In genomic region chr9:128071475-128071874, GRCh38 we compare ENCODE assay signal across 8 cellular contexts. TPM values are rescaled to one million over a fixed set of nuclear protein-coding genes. Genes with fewer than 3 reads are reported as not detected.
DNase-seq lines count a peak whose midpoint lies in the region; ATAC-seq and TF ChIP-seq lines count a peak whose summit lies in the region.
"Not testable (repeated sequence)": the region's sequence is repeated elsewhere in the genome, so short reads cannot be mapped to it uniquely, and the experiment has no call there.

No MANE protein-coding gene starts in this region.

- H3F3A ChIP-seq in SK-N-SH (replicated peaks; ENCODE audit: insufficient read depth): peaks cover 24% of the 10 kb centered on the region

- H3K9me3 Mint-ChIP-seq in activated T-helper 2 cell treated with anti-CD3 and anti-CD28 coated beads, Interferon-gamma antibody, Interleukin-2, Interleukin-4, amounts not matched to agents 10 μg/mL and 5 μg/mL and 100 μg/mL, durations not matched to agents 14 hours and 24 hours and 36 hours; dendritic cell treated with granulocyte-macrophage colony-stimulating factor and Interleukin-4, amounts not matched to agents 40 ng/mL and 50 ng/mL, for 4 days: not testable (repeated sequence)

- H3K79me2 ChIP-seq in ACC112 (ENCODE audit: control insufficient read depth, insufficient read depth, low read length, unreplicated experiment) (peaks cover 66% of the 10 kb centered on the region), SK-N-SH (ENCODE audit: insufficient read depth) (peaks cover 87% of the 10 kb centered on the region)

- not testable (repeated sequence) for TF ChIP-seq CTCF in HL-60 (IDR thresholded peaks at IDR 0.05; ENCODE audit: insufficient read depth, low read length); SK-N-SH (IDR thresholded peaks at IDR 0.05); left lung (IDR thresholded peaks at IDR 0.05); neutrophil (IDR thresholded peaks at IDR 0.05); stomach (IDR thresholded peaks at IDR 0.05)

- H3K9ac ChIP-seq in SK-N-SH: not testable (repeated sequence)

- H3K27ac Mint-ChIP-seq in activated T-helper 2 cell treated with anti-CD3 and anti-CD28 coated beads, Interferon-gamma antibody, Interleukin-2, Interleukin-4, amounts not matched to agents 10 μg/mL and 5 μg/mL and 100 μg/mL, durations not matched to agents 14 hours and 24 hours and 36 hours: peak overlapping the region; percentile 82
- not testable (repeated sequence) for H3K27ac Mint-ChIP-seq in dendritic cell treated with granulocyte-macrophage colony-stimulating factor and Interleukin-4, amounts not matched to agents 40 ng/mL and 50 ng/mL, for 4 days

- H3K36me3 ChIP-seq in ACC112 (ENCODE audit: insufficient read depth, low read length); SK-N-SH (replicated peaks in 1 of 2; ENCODE audit: control insufficient read depth in 1 of 2, insufficient read depth in 2 of 2, low read length in 1 of 2); left lung; neutrophil; stomach: not testable (repeated sequence)

- not testable (repeated sequence) for H2AFZ ChIP-seq in ACC112 (ENCODE audit: low read length, unreplicated experiment); SK-N-SH (ENCODE audit: low read depth)

- ATAC-seq in left lung: not testable (repeated sequence)

- not testable (repeated sequence) for TF ChIP-seq POLR2A in stomach (IDR thresholded peaks at IDR 0.05)

- H3K27ac ChIP-seq in ACC112 (ENCODE audit: low read depth, low read length) (peak overlapping the region; percentile 77), HL-60 (replicated peaks) (peak overlapping the region; percentile 74), SK-N-SH (ENCODE audit: low read depth in 2 of 2, low read length in 1 of 2) (peak overlapping the region in 1 of 2 experiments; percentile 84; a peak in 2 of 4 replicates), left lung (peak overlapping the region; percentile 77 to 88), neutrophil (peak overlapping the region; percentile 74), stomach (peak overlapping the region in 4 of 5 donors; percentile 78 to 95 (median 86))

- 99% methylated on average over 12 of the region's 12 CpGs for WGBS in SK-N-SH (ENCODE audit: low lambda C conversion rate)
- WGBS in stomach, 5 donors: 86 to 91% (median 88%) methylated on average over 12 of the region's 12 CpGs

- H3K4me1 ChIP-seq in ACC112 (ENCODE audit: control insufficient read depth, insufficient read depth, low read length, unreplicated experiment) (peaks cover 34% of the 10 kb centered on the region), SK-N-SH (ENCODE audit: control insufficient read depth in 1 of 2, insufficient read depth in 2 of 2, low read depth in 1 of 2, low read length in 1 of 2) (peaks cover 19 to 24% of the 10 kb centered on the region in 2 experiments), left lung (peaks cover 38 to 70% of the 10 kb centered on the region in 2 donors), neutrophil (ENCODE audit: control insufficient read depth in 1 of 2, insufficient read depth in 1 of 2, low read depth in 1 of 2, low read length in 1 of 2) (peaks cover 60 to 66% of the 10 kb centered on the region in 2 experiments), stomach (peaks cover 32 to 70% (median 60%) of the 10 kb centered on the region in 4 donors)

- not testable (repeated sequence) for H3K27me3 ChIP-seq in ACC112 (ENCODE audit: insufficient read depth, low read length); HL-60 (ENCODE audit: insufficient read depth, poor library complexity, severe bottlenecking); SK-N-SH (ENCODE audit: insufficient read depth); left lung; neutrophil; stomach

- CTCF ChIA-PET in SK-N-SH (lab: Yijun Ruan, JAX): interaction anchor here (0.7 to 5.0 kb wide), 5 partner anchors 12 to 128 kb away, joined by 3 to 23 read pairs (median 8); no protein-coding TSS in a partner anchor

- intact Hi-C loops in activated T-helper 2 cell treated with anti-CD3 and anti-CD28 coated beads, Interferon-gamma antibody, Interleukin-2, Interleukin-4, amounts not matched to agents 10 μg/mL and 5 μg/mL and 100 μg/mL, durations not matched to agents 14 hours and 24 hours and 36 hours (cut with micrococcal nuclease); dendritic cell treated with granulocyte-macrophage colony-stimulating factor and Interleukin-4, amounts not matched to agents 40 ng/mL and 50 ng/mL, for 4 days (cut with micrococcal nuclease); left lung (cut with DNase I); stomach (cut with DNase I; ENCODE audit: low total_unique reads): not testable (repeated sequence)

- peaks cover 26% of the 10 kb centered on the region for H3K36me3 Mint-ChIP-seq in activated T-helper 2 cell treated with anti-CD3 and anti-CD28 coated beads, Interferon-gamma antibody, Interleukin-2, Interleukin-4, amounts not matched to agents 10 μg/mL and 5 μg/mL and 100 μg/mL, durations not matched to agents 14 hours and 24 hours and 36 hours (ENCODE audit: low read depth)
- not testable (repeated sequence) for H3K36me3 Mint-ChIP-seq in dendritic cell treated with granulocyte-macrophage colony-stimulating factor and Interleukin-4, amounts not matched to agents 40 ng/mL and 50 ng/mL, for 4 days (ENCODE audit: low read depth)

- TF ChIP-seq EP300 in SK-N-SH (IDR thresholded peaks at IDR 0.05; ENCODE audit: borderline replicate concordance in 1 of 2, low read depth in 1 of 2, low read length in 1 of 2); stomach (IDR thresholded peaks at IDR 0.05): not testable (repeated sequence)

- not testable (repeated sequence) for DNase-seq in HL-60 (ENCODE audit: low read depth in 1 of 2, low spot score in 1 of 2); SK-N-SH; activated T-helper 2 cell treated with anti-CD3 and anti-CD28 coated beads, Interferon-gamma antibody, Interleukin-2, Interleukin-4, amounts not matched to agents 10 μg/mL and 5 μg/mL and 100 μg/mL, durations not matched to agents 14 hours and 24 hours and 36 hours (ENCODE audit: low spot score); left lung; stomach

- H3K4me1 Mint-ChIP-seq in activated T-helper 2 cell treated with anti-CD3 and anti-CD28 coated beads, Interferon-gamma antibody, Interleukin-2, Interleukin-4, amounts not matched to agents 10 μg/mL and 5 μg/mL and 100 μg/mL, durations not matched to agents 14 hours and 24 hours and 36 hours (ENCODE audit: low read depth): peaks cover 31% of the 10 kb centered on the region
- H3K4me1 Mint-ChIP-seq in dendritic cell treated with granulocyte-macrophage colony-stimulating factor and Interleukin-4, amounts not matched to agents 40 ng/mL and 50 ng/mL, for 4 days (ENCODE audit: low read depth): peaks cover 61% of the 10 kb centered on the region

- H3K4me2 ChIP-seq in SK-N-SH: peak overlapping the region; percentile 64

- POLR2A ChIA-PET in SK-N-SH (lab: Yijun Ruan, JAX): interaction anchor here (0.6 to 1.3 kb wide), 2 partner anchors 20 to 22 kb away, joined by 4 to 5 read pairs; no protein-coding TSS in a partner anchor

- TF ChIP-seq RAD21 in SK-N-SH (IDR thresholded peaks at IDR 0.05; ENCODE audit: low read length): not testable (repeated sequence)

- H3K4me3 ChIP-seq in ACC112 (ENCODE audit: low read depth, low read length) (0 out of 2 replicates have a peak overlapping the region, but pooled peaks have one; percentile 49), left lung (peak overlapping the region in 1 of 2 donors; percentile 17), neutrophil (ENCODE audit: low read depth in 1 of 2, low read length in 1 of 2) (peak overlapping the region in 1 of 2 experiments; percentile 1)
- not testable (repeated sequence) for H3K4me3 ChIP-seq in HL-60 (replicated peaks; ENCODE audit: insufficient read depth, low read length); SK-N-SH (ENCODE audit: low read depth in 2 of 2, low read length in 1 of 2); stomach

- not testable (repeated sequence) for H3K9me3 ChIP-seq in SK-N-SH, left lung, neutrophil, stomach

- peak overlapping the region; percentile 64 for H3K4me3 Mint-ChIP-seq in activated T-helper 2 cell treated with anti-CD3 and anti-CD28 coated beads, Interferon-gamma antibody, Interleukin-2, Interleukin-4, amounts not matched to agents 10 μg/mL and 5 μg/mL and 100 μg/mL, durations not matched to agents 14 hours and 24 hours and 36 hours (ENCODE audit: low read depth)
- H3K4me3 Mint-ChIP-seq in dendritic cell treated with granulocyte-macrophage colony-stimulating factor and Interleukin-4, amounts not matched to agents 40 ng/mL and 50 ng/mL, for 4 days: peak overlapping the region; percentile 17

- not testable (repeated sequence) for H4K20me1 ChIP-seq in SK-N-SH (ENCODE audit: insufficient read depth)

- not testable (repeated sequence) for H3K27me3 Mint-ChIP-seq in activated T-helper 2 cell treated with anti-CD3 and anti-CD28 coated beads, Interferon-gamma antibody, Interleukin-2, Interleukin-4, amounts not matched to agents 10 μg/mL and 5 μg/mL and 100 μg/mL, durations not matched to agents 14 hours and 24 hours and 36 hours (ENCODE audit: low read depth); dendritic cell treated with granulocyte-macrophage colony-stimulating factor and Interleukin-4, amounts not matched to agents 40 ng/mL and 50 ng/mL, for 4 days

- H3K9me2 ChIP-seq in SK-N-SH: not testable (repeated sequence)

RNA-seq across cellular contexts. Expression of gene SLC25A25, which starts 3.4 kb away (rescaled TPM):
- polyA plus RNA-seq in SK-N-SH (2012; rRNA removed) (12.1 and 12.3 TPM in 2 replicates), stomach (1 to 10 TPM; 7.9 to 9.2 (median 8.1) TPM)
- 7.5 and 10.3 TPM in 2 replicates for polyA plus RNA-seq in SK-N-SH (2012; cell fraction: cytosol; rRNA removed)
- polyA plus RNA-seq in SK-N-SH (2012; cell fraction: nucleus; rRNA removed): 19.6 and 24.1 TPM in 2 replicates
- total RNA-seq in activated T-helper 2 cell treated with anti-CD3 and anti-CD28 coated beads, Interferon-gamma antibody, Interleukin-2, Interleukin-4, amounts not matched to agents 10 μg/mL and 5 μg/mL and 100 μg/mL, durations not matched to agents 14 hours and 24 hours and 36 hours: 11.3 and 11.9 TPM in 2 replicates
- total RNA-seq in left lung (10 to 100 TPM; 19.5 to 21.0 TPM), stomach (10 to 100 TPM; 12.3 to 37.1 (median 32.6) TPM)

RNA-seq across cellular contexts. Expression of gene NAIF1, which starts 4.4 kb away (rescaled TPM):
- polyA plus RNA-seq in SK-N-SH (2012; rRNA removed): 14.6 and 14.8 TPM in 2 replicates
- polyA plus RNA-seq in SK-N-SH (2012; cell fraction: cytosol; rRNA removed): 10.0 and 12.9 TPM in 2 replicates
- 7.9 and 8.3 TPM in 2 replicates for polyA plus RNA-seq in SK-N-SH (2012; cell fraction: nucleus; rRNA removed)
- total RNA-seq in activated T-helper 2 cell treated with anti-CD3 and anti-CD28 coated beads, Interferon-gamma antibody, Interleukin-2, Interleukin-4, amounts not matched to agents 10 μg/mL and 5 μg/mL and 100 μg/mL, durations not matched to agents 14 hours and 24 hours and 36 hours: 10.2 and 10.5 TPM in 2 replicates
- 1 to 10 TPM; 7.7 to 8.0 TPM for total RNA-seq in left lung
- 10 to 100 TPM in 2 of 5 donors, 1 to 10 TPM in 3; 1.8 to 40.3 (median 6.7) TPM for total RNA-seq in stomach
- 10 to 100 TPM in 1 of 3 donors, 1 to 10 TPM in 2; 7.0 to 10.3 (median 8.7) TPM for polyA plus RNA-seq in stomach

RNA-seq across cellular contexts. Expression of gene PTGES2, which starts 56.1 kb away (rescaled TPM):
- 130 and 141 TPM in 2 replicates for polyA plus RNA-seq in SK-N-SH (2012; rRNA removed)
- polyA plus RNA-seq in SK-N-SH (2012; cell fraction: cytosol; rRNA removed): 56.6 and 84.9 TPM in 2 replicates
- 165 and 193 TPM in 2 replicates for polyA plus RNA-seq in SK-N-SH (2012; cell fraction: nucleus; rRNA removed)
- 67.8 and 77.6 TPM in 2 replicates for total RNA-seq in activated T-helper 2 cell treated with anti-CD3 and anti-CD28 coated beads, Interferon-gamma antibody, Interleukin-2, Interleukin-4, amounts not matched to agents 10 μg/mL and 5 μg/mL and 100 μg/mL, durations not matched to agents 14 hours and 24 hours and 36 hours
- 10 to 100 TPM; 34.8 to 56.9 TPM for total RNA-seq in left lung
- total RNA-seq in stomach: 100 to 1,000 TPM in 3 of 5 donors, 10 to 100 TPM in 2; 47.2 to 570 (median 125) TPM
- 10 to 100 TPM; 50.1 to 69.9 (median 58.3) TPM for polyA plus RNA-seq in stomach
